In the genomic region with DNA sequence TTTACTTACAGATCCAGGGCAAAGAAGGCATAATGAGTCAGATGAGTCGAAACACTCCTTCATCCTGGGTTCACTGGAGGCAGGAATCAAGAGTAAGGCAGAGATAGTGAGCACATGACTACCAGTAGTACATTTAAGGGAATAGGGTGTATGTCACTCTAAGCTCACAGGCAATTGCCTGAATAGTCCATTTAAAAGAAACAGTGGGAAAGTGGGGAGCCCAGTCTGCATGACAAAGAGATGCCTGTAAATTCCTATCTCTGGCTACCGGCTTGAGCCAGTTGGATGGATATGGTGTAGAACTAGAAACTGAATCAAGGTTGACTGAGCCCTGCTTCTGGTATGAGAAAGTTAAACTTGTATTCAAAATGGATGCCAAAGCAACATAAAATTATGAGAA, we compare ENCODE assay signal across 17 cellular contexts.
"Had no signal": no experiment of that assay in that cellular context is flagged by ENCODE, and none has a peak within 500 bp of the region (broad histone marks: within the 10 kb centered on the region; RNA-seq: fewer than 3 reads in every experiment).

No MANE protein-coding gene starts in this region.

- ATAC-seq: pancreas had no signal

- H3K4me3 Mint-ChIP-seq: activated CD4-positive, alpha-beta T cell treated with anti-CD3 and anti-CD28 coated beads, Interleukin-2, amount 10 ng/mL, durations not matched to agents 7 days and 5 days; activated naive CD8-positive, alpha-beta T cell treated with anti-CD3 and anti-CD28 coated beads, Interleukin-2, amount 10 ng/mL, durations not matched to agents 7 days and 5 days; activated T-helper 1 cell treated with anti-CD3 and anti-CD28 coated beads, Interleukin-12 subunit alpha, Interleukin-12 subunit beta, Interleukin-2, Interleukin-4 antibody, amounts not matched to agents 30 ng/mL and 10 ng/mL and 1 ng/mL, durations not matched to agents 14 hours and 24 hours and 36 hours; brain; central memory CD8-positive, alpha-beta T cell; neural crest cell had no signal

- H3K4me1 Mint-ChIP-seq: activated CD4-positive, alpha-beta T cell treated with anti-CD3 and anti-CD28 coated beads, Interleukin-2, amount 10 ng/mL, durations not matched to agents 7 days and 5 days; activated naive CD8-positive, alpha-beta T cell treated with anti-CD3 and anti-CD28 coated beads, Interleukin-2, amount 10 ng/mL, durations not matched to agents 7 days and 5 days; brain; central memory CD8-positive, alpha-beta T cell had no signal

- H3K36me3 ChIP-seq: esophagus squamous epithelium, pancreas, thoracic aorta had no signal

- H3K27ac Mint-ChIP-seq: activated CD4-positive, alpha-beta T cell treated with anti-CD3 and anti-CD28 coated beads, Interleukin-2, amount 10 ng/mL, durations not matched to agents 7 days and 5 days; activated naive CD8-positive, alpha-beta T cell treated with anti-CD3 and anti-CD28 coated beads, Interleukin-2, amount 10 ng/mL, durations not matched to agents 7 days and 5 days; activated T-helper 1 cell treated with anti-CD3 and anti-CD28 coated beads, Interleukin-12 subunit alpha, Interleukin-12 subunit beta, Interleukin-2, Interleukin-4 antibody, amounts not matched to agents 30 ng/mL and 10 ng/mL and 1 ng/mL, durations not matched to agents 14 hours and 24 hours and 36 hours; brain had no signal

- H3K27ac ChIP-seq: coronary artery, esophagus squamous epithelium, pancreas, thoracic aorta had no signal

- H3K4me3 ChIP-seq: coronary artery, esophagus squamous epithelium, lung, pancreas, thoracic aorta had no signal

- H3K36me3 Mint-ChIP-seq: activated naive CD8-positive, alpha-beta T cell treated with anti-CD3 and anti-CD28 coated beads, Interleukin-2, amount 10 ng/mL, durations not matched to agents 7 days and 5 days; brain had no signal

- DNase-seq: activated CD4-positive, alpha-beta T cell treated with anti-CD3 and anti-CD28 coated beads, Interleukin-2, amount 10 ng/mL, durations not matched to agents 7 days and 5 days; activated CD4-positive, CD25-positive, alpha-beta regulatory T cell; activated naive CD4-positive, alpha-beta T cell; activated naive CD8-positive, alpha-beta T cell treated with anti-CD3 and anti-CD28 coated beads, Interleukin-2, amount 10 ng/mL, durations not matched to agents 7 days and 5 days; effector CD4-positive, alpha-beta T cell; esophagus squamous epithelium; midbrain; pancreas; stimulated activated CD4-positive, alpha-beta T cell treated with anti-CD3 and anti-CD28 coated beads, Interleukin-1b, Interleukin-23, amount 100 ng/mL, for 48 hours; SW 1271 had no signal

- H3K4me1 ChIP-seq: esophagus squamous epithelium, pancreas had no signal

- H3K9me3 ChIP-seq: esophagus squamous epithelium, pancreas, thoracic aorta had no signal

- H3K9me3 Mint-ChIP-seq: activated CD4-positive, alpha-beta T cell treated with anti-CD3 and anti-CD28 coated beads, Interleukin-2, amount 10 ng/mL, durations not matched to agents 7 days and 5 days; activated naive CD8-positive, alpha-beta T cell treated with anti-CD3 and anti-CD28 coated beads, Interleukin-2, amount 10 ng/mL, durations not matched to agents 7 days and 5 days; activated T-helper 1 cell treated with anti-CD3 and anti-CD28 coated beads, Interleukin-12 subunit alpha, Interleukin-12 subunit beta, Interleukin-2, Interleukin-4 antibody, amounts not matched to agents 30 ng/mL and 10 ng/mL and 1 ng/mL, durations not matched to agents 14 hours and 24 hours and 36 hours; brain; neural crest cell had no signal

- H3K27me3 Mint-ChIP-seq: activated CD4-positive, alpha-beta T cell treated with anti-CD3 and anti-CD28 coated beads, Interleukin-2, amount 10 ng/mL, durations not matched to agents 7 days and 5 days; activated naive CD8-positive, alpha-beta T cell treated with anti-CD3 and anti-CD28 coated beads, Interleukin-2, amount 10 ng/mL, durations not matched to agents 7 days and 5 days; central memory CD8-positive, alpha-beta T cell had no signal

- H3K27me3 ChIP-seq: esophagus squamous epithelium, pancreas had no signal
